ENCODE assay signal across 8 cellular contexts in genomic region chr19:47351545-47351944, GRCh38. TPM values are rescaled to one million over a fixed set of nuclear protein-coding genes. Genes with fewer than 3 reads are reported as not detected.
DNase-seq lines count a peak whose midpoint lies in the region; ATAC-seq and TF ChIP-seq lines count a peak whose summit lies in the region.

No MANE protein-coding gene starts in this region.

- CTCF ChIA-PET in RWPE1 (lab: Yijun Ruan, JAX): no interaction called here

- in situ Hi-C loops in GM13976 (cut with MboI; ENCODE audit: low sequenced_read_pairs, unreplicated experiment): no loop called here

- POLR2A ChIA-PET in RWPE1 (lab: Yijun Ruan, JAX; ENCODE audit: low non-redundant PET): no interaction called here

- no peak overlapping the region for H3K4me3 ChIP-seq in fibroblast of pulmonary artery (replicated peaks; ENCODE audit: low read depth, low read length)

- no peak for ATAC-seq in GM21576 (IDR thresholded peaks at IDR 0.05; ENCODE audit: unreplicated experiment)
- ATAC-seq in HG03159 (IDR thresholded peaks at IDR 0.05; ENCODE audit: unreplicated experiment): no peak
- ATAC-seq in HG02981 (IDR thresholded peaks at IDR 0.05; ENCODE audit: unreplicated experiment): no peak

- no peak overlapping the region for H3K27ac ChIP-seq in RWPE1

- no peak for TF ChIP-seq CTCF in RWPE1 (conservative IDR thresholded peaks at IDR 0.05; ENCODE audit: low read depth)
- TF ChIP-seq CTCF in fibroblast of pulmonary artery (IDR thresholded peaks at IDR 0.05; ENCODE audit: low read length, missing control alignments): no peak
- TF ChIP-seq CTCF in GM13976 (IDR thresholded peaks at IDR 0.05; ENCODE audit: borderline replicate concordance, control extremely low read depth, extremely low read depth, insufficient read depth, missing control alignments): no peak

- peak; percentile 42 for DNase-seq in A172 (ENCODE audit: low spot score)
- DNase-seq in ELF-1 (ENCODE audit: low read depth, low spot score): peak; percentile 20
- DNase-seq in RWPE1 (ENCODE audit: low spot score): peak; percentile 65
- peak; percentile 52 for DNase-seq in fibroblast of pulmonary artery (ENCODE audit: low read depth)
- no peak for DNase-seq in GM13976 (ENCODE audit: low spot score)

RNA-seq across cellular contexts. Expression of gene DHX34, which starts 2.4 kb away (rescaled TPM):
- total RNA-seq in A172 (2014; rRNA removed; shearing (Covaris generic)): 7.5 and 10.4 TPM in 2 replicates

RNA-seq across cellular contexts. Expression of gene C5AR2, which starts 19.6 kb away (rescaled TPM):
- 0.55 TPM in 1 of 2 replicates, not detected in the other for total RNA-seq in A172 (2014; rRNA removed; shearing (Covaris generic))

RNA-seq across cellular contexts. Expression of gene C5AR1, which starts 41.9 kb away (rescaled TPM):
- not detected in 2 replicates for total RNA-seq in A172 (2014; rRNA removed; shearing (Covaris generic))
